Comparison of ENCODE assay signal across 11 cellular contexts in the genomic region with DNA sequence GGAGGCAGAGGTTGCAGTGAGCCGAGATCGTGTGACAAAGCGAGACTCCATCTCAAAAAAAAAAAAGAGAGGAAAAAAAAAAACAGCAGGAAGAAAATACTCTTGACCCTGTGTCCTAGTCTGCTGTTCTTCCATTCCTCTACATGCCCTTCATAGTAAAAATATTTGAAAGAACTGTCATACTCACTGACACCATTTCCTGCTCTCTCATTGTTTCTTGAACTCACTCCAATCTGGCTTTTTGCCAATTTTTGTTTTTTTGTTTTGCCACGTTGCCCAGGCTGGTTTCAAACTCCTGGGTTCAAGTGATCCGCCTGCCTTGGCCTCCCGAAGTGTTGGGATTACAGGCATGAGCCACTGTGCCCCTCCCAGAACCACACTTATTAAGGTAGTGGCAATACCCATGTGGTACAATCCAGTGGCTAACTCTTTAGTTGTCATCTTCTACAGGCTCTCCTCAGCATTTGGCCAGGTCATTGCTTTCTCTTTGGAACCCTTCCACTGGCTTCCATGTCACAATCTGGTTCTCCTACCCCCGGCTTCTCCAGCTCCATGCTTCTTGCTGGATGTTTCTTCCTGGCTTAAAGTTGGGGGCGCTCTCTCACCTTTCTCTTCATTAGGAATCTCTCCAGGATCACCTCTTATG. TPM values are rescaled to one million over a fixed set of nuclear protein-coding genes. Genes with fewer than 3 reads are reported as not detected.
DNase-seq lines count a peak whose midpoint lies in the region; ATAC-seq, FAIRE-seq and TF ChIP-seq lines count a peak whose summit lies in the region.
"Had no signal": no experiment of that assay in that cellular context is flagged by ENCODE, and none has a peak within 500 bp of the region (broad histone marks: within the 10 kb centered on the region; RNA-seq: fewer than 3 reads in every experiment).

No MANE protein-coding gene starts in this region.

- TF ChIP-seq POLR2A in esophagus squamous epithelium (IDR thresholded peaks at IDR 0.05) = no peak

- ATAC-seq in HG03354 (IDR thresholded peaks at IDR 0.05; ENCODE audit: poor library complexity, severe bottlenecking, unreplicated experiment) = no peak
- ATAC-seq in GM18873 (IDR thresholded peaks at IDR 0.05; ENCODE audit: low FRiP score, unreplicated experiment) = no peak
- ATAC-seq in HG02981 (IDR thresholded peaks at IDR 0.05; ENCODE audit: unreplicated experiment) = no peak

- 49 to 57% methylated on average over 8 of the region's 8 CpGs for whole genome bisulfite sequencing in esophagus squamous epithelium, 2 donors

- peak overlapping the region in 3 of 4 donors; percentile 25 to 62 (median 62) for H3K27ac ChIP-seq in esophagus squamous epithelium

- no peak for FAIRE-seq in RCC 7860 (lab: Jason Lieb, UNC)
- no peak for FAIRE-seq in frontal cortex (lab: Jason Lieb, UNC)

- no peak for TF ChIP-seq CTCF in esophagus squamous epithelium (IDR thresholded peaks at IDR 0.05)

- no peaks in the 10 kb centered on the region for H3K36me3 ChIP-seq in esophagus squamous epithelium
- H3K36me3 ChIP-seq: sigmoid colon had no signal

- H3K9me3 ChIP-seq in esophagus squamous epithelium = no peaks in the 10 kb centered on the region
- H3K9me3 ChIP-seq: sigmoid colon had no signal

- H3K27me3 ChIP-seq in esophagus squamous epithelium = peaks cover 0 to 5% (median 0%) of the 10 kb centered on the region in 4 donors
- H3K27me3 ChIP-seq: sigmoid colon had no signal

- DNase-seq in ELR (ENCODE audit: low read depth) = peak; percentile 82
- peak; percentile 68 for DNase-seq in RCC 7860 (ENCODE audit: low spot score)
- DNase-seq in esophagus squamous epithelium (lab: John Stamatoyannopoulos, UW) = no peak
- peak; percentile 55 for DNase-seq in non-pigmented ciliary epithelial cell (ENCODE audit: low read depth)
- no peak for DNase-seq in frontal cortex (ENCODE audit: low spot score in 2 of 2)
- DNase-seq: anterior cingulate cortex, NCI-H526 treated with DMSO at 0.1 percent for 48 hours, sigmoid colon had no signal

- peaks cover 6 to 32% (median 7%) of the 10 kb centered on the region in 3 donors for H3K4me1 ChIP-seq in esophagus squamous epithelium

- no peak overlapping the region for H3K4me3 ChIP-seq in esophagus squamous epithelium
- H3K4me3 ChIP-seq: sigmoid colon had no signal

- intact Hi-C loops in esophagus squamous epithelium (cut with DNase I) = no loop called here

RNA-seq across cellular contexts. Expression of a gene that starts 12.9 kb away (rescaled TPM):
- 10 to 100 TPM in 1 of 4 donors, 1 to 10 TPM in 3; 1.8 to 11.3 (median 4.2) TPM for total RNA-seq in esophagus squamous epithelium
- 29.3 TPM for total RNA-seq in frontal cortex

Comparison
In these comparisons a context has a peak if more than half of its experiments do, and no peak if none do; other contexts are left out.
1. DNase-seq: peak in ELR (single experiment), RCC 7860 (single experiment) and non-pigmented ciliary epithelial cell (single experiment); none in esophagus squamous epithelium (single experiment) and frontal cortex (0 of 2).